ENCODE assay signal across 28 cellular contexts in the genomic region with DNA sequence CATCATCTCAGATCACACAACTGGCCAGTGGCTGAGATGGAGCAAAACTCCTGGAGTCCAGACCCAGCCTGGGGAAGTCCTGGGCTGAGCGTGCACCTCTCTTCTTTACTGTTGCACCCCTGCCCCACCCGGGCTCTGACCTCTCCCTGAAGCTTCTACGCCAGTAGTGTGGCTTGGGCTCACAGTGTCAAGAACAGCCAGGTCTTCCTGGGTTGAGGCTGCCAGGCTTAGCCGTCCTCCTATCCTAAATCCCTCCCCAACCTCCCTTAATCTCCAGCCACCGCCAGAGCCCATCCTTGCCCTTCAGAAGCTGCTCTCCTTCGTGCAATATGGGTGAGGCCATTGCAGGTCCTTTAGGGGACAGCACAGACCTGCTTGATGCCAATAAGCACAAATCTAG.
"Had no signal": no experiment of that assay in that cellular context is flagged by ENCODE, and none has a peak within 500 bp of the region (broad histone marks: within the 10 kb centered on the region; RNA-seq: fewer than 3 reads in every experiment).

No MANE protein-coding gene starts in this region.

- DNase-seq: activated CD4-positive, alpha-beta T cell treated with anti-CD3 and anti-CD28 coated beads, Interleukin-2, amount 10 ng/mL, durations not matched to agents 24 days and 14 days; activated CD4-positive, alpha-beta T cell treated with anti-CD3 and anti-CD28 coated beads, Interleukin-2, amount 50 U/mL, for 4 hours; activated CD8-positive, alpha-beta T cell treated with anti-CD3 and anti-CD28 coated beads for 36 hours; activated effector memory CD4-positive, alpha-beta T cell treated with anti-CD3 and anti-CD28 coated beads, Interleukin-2, amount 50 U/mL, for 16 hours; activated naive CD4-positive, alpha-beta T cell; activated naive CD4-positive, alpha-beta T cell treated with anti-CD3 and anti-CD28 coated beads, Interleukin-2, amount 50 U/mL, for 16 hours; activated naive CD8-positive, alpha-beta T cell treated with anti-CD3 and anti-CD28 coated beads, Interleukin-2, amount 10 ng/mL, durations not matched to agents 7 days and 5 days; activated T-cell treated with anti-CD3 and anti-CD28 coated beads, Interleukin-2, amount 50 U/mL, for 1 hour; activated T-cell treated with anti-CD3 and anti-CD28 coated beads, Interleukin-2, amount 50 U/mL, for 72 hours; adrenal gland; Karpas-422; NCI-H1105; NCI-H1417 treated with DMSO at 0.1 percent for 48 hours; NCI-H187 treated with DMSO at 0.1 percent for 48 hours; NCI-H2081; NCI-H2171 treated with DMSO at 0.1 percent for 48 hours; NCI-H2227 treated with DMSO at 0.1 percent for 48 hours; NCI-H446; NCI-H510A treated with DMSO at 0.1 percent for 48 hours; NCI-H526 treated with DMSO at 0.1 percent for 48 hours; NCI-H774; SHP77; SJCRH30; T1000 had no signal

- H3K9me3 ChIP-seq: adrenal gland, SJCRH30 had no signal

- H3K36me3 ChIP-seq: adrenal gland, SJCRH30 had no signal

- H3K27me3 Mint-ChIP-seq: activated CD4-positive, alpha-beta T cell treated with anti-CD3 and anti-CD28 coated beads, Interleukin-2, amount 10 ng/mL, durations not matched to agents 24 days and 14 days; activated CD8-positive, alpha-beta T cell treated with anti-CD3 and anti-CD28 coated beads for 36 hours; activated naive CD8-positive, alpha-beta T cell treated with anti-CD3 and anti-CD28 coated beads, Interleukin-2, amount 10 ng/mL, durations not matched to agents 7 days and 5 days had no signal

- H3K27me3 ChIP-seq: adrenal gland, SJCRH30 had no signal

- H3K27ac ChIP-seq: adrenal gland, SJCRH30, SK-N-MC had no signal

- H3K4me1 Mint-ChIP-seq: activated CD4-positive, alpha-beta T cell treated with anti-CD3 and anti-CD28 coated beads, Interleukin-2, amount 10 ng/mL, durations not matched to agents 24 days and 14 days; activated naive CD8-positive, alpha-beta T cell treated with anti-CD3 and anti-CD28 coated beads, Interleukin-2, amount 10 ng/mL, durations not matched to agents 7 days and 5 days; activated T-helper 17 cell treated with anti-CD3 and anti-CD28 coated beads, Interleukin-2, amount 50 U/mL, for 72 hours had no signal

- H3K9me3 Mint-ChIP-seq: activated CD4-positive, alpha-beta T cell treated with anti-CD3 and anti-CD28 coated beads, Interleukin-2, amount 10 ng/mL, durations not matched to agents 24 days and 14 days; activated CD8-positive, alpha-beta T cell treated with anti-CD3 and anti-CD28 coated beads for 36 hours; activated naive CD8-positive, alpha-beta T cell treated with anti-CD3 and anti-CD28 coated beads, Interleukin-2, amount 10 ng/mL, durations not matched to agents 7 days and 5 days; activated T-cell treated with anti-CD3 and anti-CD28 coated beads, Interleukin-2, amount 50 U/mL, for 72 hours; activated T-helper 17 cell treated with anti-CD3 and anti-CD28 coated beads, Interleukin-2, amount 50 U/mL, for 72 hours; brain had no signal

- ATAC-seq: activated CD8-positive, alpha-beta T cell treated with anti-CD3 and anti-CD28 coated beads for 36 hours; activated T-cell treated with anti-CD3 and anti-CD28 coated beads, Interleukin-2, amount 50 U/mL, for 72 hours; activated T-helper 17 cell treated with anti-CD3 and anti-CD28 coated beads, Interleukin-2, amount 50 U/mL, for 72 hours; Panc1 had no signal

- H3K4me3 Mint-ChIP-seq: activated CD4-positive, alpha-beta T cell treated with anti-CD3 and anti-CD28 coated beads, Interleukin-2, amount 10 ng/mL, durations not matched to agents 24 days and 14 days; activated CD8-positive, alpha-beta T cell treated with anti-CD3 and anti-CD28 coated beads for 36 hours; activated naive CD8-positive, alpha-beta T cell treated with anti-CD3 and anti-CD28 coated beads, Interleukin-2, amount 10 ng/mL, durations not matched to agents 7 days and 5 days; activated T-cell treated with anti-CD3 and anti-CD28 coated beads, Interleukin-2, amount 50 U/mL, for 72 hours; activated T-helper 17 cell treated with anti-CD3 and anti-CD28 coated beads, Interleukin-2, amount 50 U/mL, for 72 hours; brain had no signal

- H3K27ac Mint-ChIP-seq: activated CD4-positive, alpha-beta T cell treated with anti-CD3 and anti-CD28 coated beads, Interleukin-2, amount 10 ng/mL, durations not matched to agents 24 days and 14 days; activated CD8-positive, alpha-beta T cell treated with anti-CD3 and anti-CD28 coated beads for 36 hours; activated naive CD8-positive, alpha-beta T cell treated with anti-CD3 and anti-CD28 coated beads, Interleukin-2, amount 10 ng/mL, durations not matched to agents 7 days and 5 days; activated T-cell treated with anti-CD3 and anti-CD28 coated beads, Interleukin-2, amount 50 U/mL, for 72 hours; activated T-helper 17 cell treated with anti-CD3 and anti-CD28 coated beads, Interleukin-2, amount 50 U/mL, for 72 hours had no signal

- H3K4me1 ChIP-seq: adrenal gland had no signal

- H3K36me3 Mint-ChIP-seq: activated naive CD8-positive, alpha-beta T cell treated with anti-CD3 and anti-CD28 coated beads, Interleukin-2, amount 10 ng/mL, durations not matched to agents 7 days and 5 days; brain had no signal

- H3K4me3 ChIP-seq: adrenal gland, SJCRH30, SK-N-MC had no signal
